1 cellular context compared by ENCODE assay signal in the genomic region with DNA sequence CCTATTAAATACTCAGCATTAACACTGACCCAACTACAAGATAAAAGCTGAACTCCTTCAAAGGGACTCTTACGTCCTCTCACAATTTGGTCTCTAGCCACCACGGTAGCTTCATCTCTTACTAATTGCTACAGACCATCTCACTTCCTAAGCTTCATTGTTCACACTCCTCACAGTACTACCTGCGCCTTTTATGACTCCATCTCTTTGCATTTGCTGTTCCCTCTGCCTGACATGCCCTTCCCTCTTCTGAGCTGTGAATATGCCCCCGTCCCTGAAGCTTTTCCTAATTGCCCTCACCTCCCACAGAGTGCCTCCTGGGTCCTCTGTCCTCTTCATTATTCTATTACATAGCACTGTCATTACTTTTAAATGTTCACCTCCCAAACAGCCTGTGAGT.
TF ChIP-seq lines count a peak whose summit lies in the region.

No MANE protein-coding gene starts in this region.

TF ChIP-seq in GM23338, 12 proteins besides CTCF, POLR2A, EP300 and RAD21 (continued from another document):
- no peak for TF ChIP-seq POLR2AphosphoS5 (IDR thresholded peaks at IDR 0.05; ENCODE audit: low read depth)
- TF ChIP-seq ZNF331 (CRISPR knock-in tag; IDR thresholded peaks at IDR 0.05; ENCODE audit: low read depth): no peak
TF ChIP-seq in GM23338: peak in this region for 0.
